1 cellular context compared by ENCODE assay signal in the genomic region with DNA sequence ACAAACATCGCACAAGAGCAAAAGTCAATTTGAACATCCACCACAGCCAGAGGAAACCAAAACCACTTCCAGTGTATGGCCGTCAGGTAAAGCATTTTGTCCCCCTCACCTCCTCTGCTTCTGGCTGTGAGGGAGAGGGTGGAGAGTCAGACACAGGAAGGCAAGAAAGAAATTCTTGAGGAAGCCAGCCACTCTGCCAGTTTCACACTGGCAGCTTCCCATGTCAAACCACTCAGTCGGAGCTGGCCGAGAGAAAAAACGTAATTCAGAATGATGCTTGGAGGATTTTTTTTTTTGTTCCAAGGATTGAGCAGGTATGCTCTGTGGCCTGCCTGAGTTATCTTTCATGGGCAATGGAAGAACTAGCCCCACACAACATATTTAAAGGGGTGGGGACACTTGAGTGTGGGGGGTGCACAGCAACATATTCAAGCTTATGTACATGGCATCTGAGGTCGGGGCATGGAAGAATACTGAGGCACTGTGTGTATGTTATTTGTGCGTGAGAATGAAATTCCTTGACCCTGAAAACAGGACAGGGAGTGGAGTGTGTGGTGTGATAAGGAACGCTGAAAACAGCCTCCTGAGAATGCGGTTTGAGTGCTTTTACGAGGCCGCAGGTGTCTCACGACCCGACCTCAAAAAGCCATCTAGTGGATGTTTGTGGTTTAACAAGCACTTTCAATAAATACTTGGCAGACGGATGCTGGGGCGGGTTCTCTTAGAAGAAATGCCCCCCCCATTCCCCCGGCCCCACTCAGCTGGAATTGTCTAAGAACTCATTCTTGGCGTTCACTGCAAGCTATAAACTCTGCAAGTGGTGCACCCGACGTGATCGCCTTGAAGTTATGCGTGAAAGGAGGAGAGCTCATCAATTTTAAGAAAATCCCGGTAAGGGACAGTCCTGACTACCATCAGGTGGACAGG.
A peak's percentile ranks its signal among the peaks of the same experiment; 100 is the strongest.
TF ChIP-seq lines count a peak whose summit lies in the region.

No MANE protein-coding gene starts in this region.

TF ChIP-seq in GM12878, 131 proteins besides CTCF, POLR2A, EP300 and RAD21 (continues in another document):
- peak; percentile 83 for TF ChIP-seq SKIL (IDR thresholded peaks at IDR 0.05; ENCODE audit: low read depth, poor library complexity, severe bottlenecking)
- peak; percentile 97 for TF ChIP-seq RUNX3 (IDR thresholded peaks at IDR 0.05; ENCODE audit: low read length)
- no peak for TF ChIP-seq MYC (IDR thresholded peaks at IDR 0.05; ENCODE audit: insufficient read depth, insufficient read length, insufficient replicate concordance, low read length, severe bottlenecking)
- 0 out of 2 replicates have a peak, but pooled peaks have one; percentile 39 for TF ChIP-seq TCF3 (IDR thresholded peaks at IDR 0.05; ENCODE audit: borderline replicate concordance, insufficient read depth, low read depth, low read length)
- TF ChIP-seq KAT2A (conservative IDR thresholded peaks at IDR 0.05; ENCODE audit: control insufficient read depth, low read depth, low read length), result no peak
- TF ChIP-seq CEBPB (IDR thresholded peaks at IDR 0.05; ENCODE audit: borderline replicate concordance in 1 of 2, low read depth in 2 of 2, low read length in 2 of 2), result no peak
- TF ChIP-seq EED (IDR thresholded peaks at IDR 0.05; ENCODE audit: low read depth), result peak; percentile 63; the same call in 1 of the 2 replicates
- peak in 1 of 2 experiments; percentile 54; a peak in 2 of 4 replicates for TF ChIP-seq BHLHE40 (IDR thresholded peaks at IDR 0.05; ENCODE audit: borderline replicate concordance in 1 of 2, low read depth in 2 of 2, low read length in 1 of 2)
- TF ChIP-seq IRF4 (IDR thresholded peaks at IDR 0.05; ENCODE audit: low read depth, low read length), result no peak
- TF ChIP-seq CEBPZ (IDR thresholded peaks at IDR 0.05; ENCODE audit: low read depth, low read length), result no peak
- 0 out of 2 replicates have a peak, but pooled peaks have one; percentile 28 for TF ChIP-seq CREB1 (IDR thresholded peaks at IDR 0.05; ENCODE audit: low read depth)
- TF ChIP-seq, protein P1, sequence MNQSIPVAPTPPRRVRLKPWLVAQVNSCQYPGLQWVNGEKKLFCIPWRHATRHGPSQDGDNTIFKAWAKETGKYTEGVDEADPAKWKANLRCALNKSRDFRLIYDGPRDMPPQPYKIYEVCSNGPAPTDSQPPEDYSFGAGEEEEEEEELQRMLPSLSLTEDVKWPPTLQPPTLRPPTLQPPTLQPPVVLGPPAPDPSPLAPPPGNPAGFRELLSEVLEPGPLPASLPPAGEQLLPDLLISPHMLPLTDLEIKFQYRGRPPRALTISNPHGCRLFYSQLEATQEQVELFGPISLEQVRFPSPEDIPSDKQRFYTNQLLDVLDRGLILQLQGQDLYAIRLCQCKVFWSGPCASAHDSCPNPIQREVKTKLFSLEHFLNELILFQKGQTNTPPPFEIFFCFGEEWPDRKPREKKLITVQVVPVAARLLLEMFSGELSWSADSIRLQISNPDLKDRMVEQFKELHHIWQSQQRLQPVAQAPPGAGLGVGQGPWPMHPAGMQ (IDR thresholded peaks at IDR 0.05; ENCODE audit: borderline replicate concordance), result no peak
- TF ChIP-seq RELB (IDR thresholded peaks at IDR 0.05; ENCODE audit: low read depth), result peak; percentile 42; the same call in 1 of the 2 replicates
- no peak for TF ChIP-seq ZNF207 (IDR thresholded peaks at IDR 0.05; ENCODE audit: borderline replicate concordance)
- no peak for TF ChIP-seq KDM1A (IDR thresholded peaks at IDR 0.05; ENCODE audit: borderline replicate concordance)
- 0 out of 2 replicates have a peak, but pooled peaks have one; percentile 25 for TF ChIP-seq MEF2A (IDR thresholded peaks at IDR 0.05; ENCODE audit: insufficient read depth, low read depth, low read length)
- TF ChIP-seq CUX1 (IDR thresholded peaks at IDR 0.05; ENCODE audit: insufficient replicate concordance, low read depth, low read length), result no peak
- no peak for TF ChIP-seq CREM (IDR thresholded peaks at IDR 0.05; ENCODE audit: low read depth)
- TF ChIP-seq RB1 (IDR thresholded peaks at IDR 0.05; ENCODE audit: borderline replicate concordance), result no peak
- TF ChIP-seq, protein P2, sequence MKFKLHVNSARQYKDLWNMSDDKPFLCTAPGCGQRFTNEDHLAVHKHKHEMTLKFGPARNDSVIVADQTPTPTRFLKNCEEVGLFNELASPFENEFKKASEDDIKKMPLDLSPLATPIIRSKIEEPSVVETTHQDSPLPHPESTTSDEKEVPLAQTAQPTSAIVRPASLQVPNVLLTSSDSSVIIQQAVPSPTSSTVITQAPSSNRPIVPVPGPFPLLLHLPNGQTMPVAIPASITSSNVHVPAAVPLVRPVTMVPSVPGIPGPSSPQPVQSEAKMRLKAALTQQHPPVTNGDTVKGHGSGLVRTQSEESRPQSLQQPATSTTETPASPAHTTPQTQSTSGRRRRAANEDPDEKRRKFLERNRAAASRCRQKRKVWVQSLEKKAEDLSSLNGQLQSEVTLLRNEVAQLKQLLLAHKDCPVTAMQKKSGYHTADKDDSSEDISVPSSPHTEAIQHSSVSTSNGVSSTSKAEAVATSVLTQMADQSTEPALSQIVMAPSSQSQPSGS (IDR thresholded peaks at IDR 0.05; ENCODE audit: low read length), result no peak
- TF ChIP-seq, protein P3, sequence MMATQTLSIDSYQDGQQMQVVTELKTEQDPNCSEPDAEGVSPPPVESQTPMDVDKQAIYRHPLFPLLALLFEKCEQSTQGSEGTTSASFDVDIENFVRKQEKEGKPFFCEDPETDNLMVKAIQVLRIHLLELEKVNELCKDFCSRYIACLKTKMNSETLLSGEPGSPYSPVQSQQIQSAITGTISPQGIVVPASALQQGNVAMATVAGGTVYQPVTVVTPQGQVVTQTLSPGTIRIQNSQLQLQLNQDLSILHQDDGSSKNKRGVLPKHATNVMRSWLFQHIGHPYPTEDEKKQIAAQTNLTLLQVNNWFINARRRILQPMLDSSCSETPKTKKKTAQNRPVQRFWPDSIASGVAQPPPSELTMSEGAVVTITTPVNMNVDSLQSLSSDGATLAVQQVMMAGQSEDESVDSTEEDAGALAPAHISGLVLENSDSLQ (IDR thresholded peaks at IDR 0.05), result no peak
- no peak for TF ChIP-seq BCL3 (IDR thresholded peaks at IDR 0.05; ENCODE audit: borderline replicate concordance, insufficient read depth, low read depth, low read length, poor library complexity, severe bottlenecking)
- TF ChIP-seq EGR1 (IDR thresholded peaks at IDR 0.05; ENCODE audit: borderline replicate concordance in 1 of 2, low read depth in 2 of 2, low read length in 2 of 2), result no peak
- TF ChIP-seq ETV6 (conservative IDR thresholded peaks at IDR 0.05 in 1 of 2, IDR thresholded peaks at IDR 0.05 in 1 of 2; ENCODE audit: borderline replicate concordance in 1 of 2, low read depth in 1 of 2), result no peak; a peak in 1 of 4 replicates
- TF ChIP-seq NR2F1 (conservative IDR thresholded peaks at IDR 0.05), result 0 out of 2 replicates have a peak, but pooled peaks have one; percentile 25
- TF ChIP-seq MYB (IDR thresholded peaks at IDR 0.05; ENCODE audit: borderline replicate concordance, low read depth, low read length), result no peak
- TF ChIP-seq ZNF24 (IDR thresholded peaks at IDR 0.05), result no peak
- TF ChIP-seq FOS (IDR thresholded peaks at IDR 0.05; ENCODE audit: borderline replicate concordance, extremely low read depth, insufficient read length), result no peak
- TF ChIP-seq, protein P4, sequence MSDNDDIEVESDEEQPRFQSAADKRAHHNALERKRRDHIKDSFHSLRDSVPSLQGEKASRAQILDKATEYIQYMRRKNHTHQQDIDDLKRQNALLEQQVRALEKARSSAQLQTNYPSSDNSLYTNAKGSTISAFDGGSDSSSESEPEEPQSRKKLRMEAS (IDR thresholded peaks at IDR 0.05; ENCODE audit: low read depth, low read length), result no peak
- TF ChIP-seq MTA3 (IDR thresholded peaks at IDR 0.05; ENCODE audit: borderline replicate concordance, low read length), result no peak
- no peak for TF ChIP-seq ESRRA (IDR thresholded peaks at IDR 0.05; ENCODE audit: low read length)
- no peak for TF ChIP-seq SREBF2 (IDR thresholded peaks at IDR 0.05; ENCODE audit: low read length)
- TF ChIP-seq JUND (IDR thresholded peaks at IDR 0.05; ENCODE audit: low read depth, low read length), result no peak
- peak; percentile 37; the same call in 1 of the 2 replicates for TF ChIP-seq IKZF1 (conservative IDR thresholded peaks at IDR 0.05)
- TF ChIP-seq HDAC6 (IDR thresholded peaks at IDR 0.05; ENCODE audit: unreplicated experiment), result no peak
